In the genomic region with DNA sequence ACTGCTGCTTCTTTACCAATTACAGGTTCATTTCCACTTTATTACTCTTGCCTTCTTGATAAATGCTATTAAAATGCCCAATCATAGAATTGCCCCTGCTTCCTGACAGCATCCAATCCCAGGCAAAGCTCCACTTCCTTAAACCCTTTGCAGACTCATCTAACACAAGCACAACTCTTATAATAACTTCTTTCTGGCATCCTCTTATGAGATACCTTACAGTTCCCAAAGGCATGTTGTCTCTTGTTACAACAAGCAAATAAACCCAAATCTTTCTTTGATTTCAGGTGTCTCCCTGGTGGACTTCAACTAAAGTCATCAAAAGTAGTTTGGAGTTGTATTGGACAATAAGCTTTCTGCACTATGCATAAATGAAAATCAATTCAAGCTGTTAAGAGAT, we compare ENCODE assay signal across 20 cellular contexts. TPM values are rescaled to one million over a fixed set of nuclear protein-coding genes. Genes with fewer than 3 reads are reported as not detected.
A peak's percentile ranks its signal among the peaks of the same experiment; 100 is the strongest.
DNase-seq lines count a peak whose midpoint lies in the region; ATAC-seq and TF ChIP-seq lines count a peak whose summit lies in the region.
"Had no signal": no experiment of that assay in that cellular context is flagged by ENCODE, and none has a peak within 500 bp of the region (broad histone marks: within the 10 kb centered on the region; RNA-seq: fewer than 3 reads in every experiment).

No MANE protein-coding gene starts in this region.

- peaks cover 6% of the 10 kb centered on the region for H3K36me3 Mint-ChIP-seq in glutamatergic neuron (ENCODE audit: unreplicated experiment)

- H3K27ac Mint-ChIP-seq in glutamatergic neuron (ENCODE audit: unreplicated experiment) = peak overlapping the region; percentile 52
- H3K27ac Mint-ChIP-seq: CD4-positive, alpha-beta T cell; H9 had no signal

- H2AFZ ChIP-seq in smooth muscle cell (ENCODE audit: low read depth) = no peak overlapping the region

- H3K4me1 Mint-ChIP-seq in glutamatergic neuron (ENCODE audit: low read depth, unreplicated experiment) = peaks cover 2% of the 10 kb centered on the region

- intact Hi-C loops in left ventricle myocardium inferior (cut with micrococcal nuclease) = no loop called here

- ATAC-seq in RWPE2 (ENCODE audit: low read depth) (no peak), GM18907 (IDR thresholded peaks at IDR 0.05; ENCODE audit: unreplicated experiment) (no peak)
- ATAC-seq: A549 had no signal

- no peak overlapping the region for H3K9ac ChIP-seq in smooth muscle cell (ENCODE audit: low read depth)

- H4K20me1 ChIP-seq in smooth muscle cell (ENCODE audit: low read depth) = no peaks in the 10 kb centered on the region

- no peaks in the 10 kb centered on the region for H3F3A ChIP-seq in smooth muscle cell (ENCODE audit: low read depth)

- DNase-seq in RWPE2 (ENCODE audit: low spot score) (no peak), epithelial cell of prostate (ENCODE audit: low read depth, low spot score) (no peak), glutamatergic neuron (no peak), smooth muscle cell (lab: John Stamatoyannopoulos, UW; ENCODE audit: unreplicated experiment) (no peak), NCI-H1930 (lab: John Stamatoyannopoulos, UW) (no peak), left ventricle myocardium inferior (no peak)
- DNase-seq: AML-193; Caco-2; CD4-positive, alpha-beta T cell; DMS153; DMS79; GDM1; H9 had no signal

- H3K4me3 Mint-ChIP-seq in glutamatergic neuron (ENCODE audit: unreplicated experiment) = no peak overlapping the region
- H3K4me3 Mint-ChIP-seq: CD4-positive, alpha-beta T cell; H9 had no signal

- peaks cover 25% of the 10 kb centered on the region for H3K4me1 ChIP-seq in RWPE2 (ENCODE audit: insufficient read depth, poor library complexity, severe bottlenecking)
- H3K4me1 ChIP-seq in smooth muscle cell (ENCODE audit: low read depth) = no peaks in the 10 kb centered on the region
- no peaks in the 10 kb centered on the region for H3K4me1 ChIP-seq in left ventricle myocardium inferior
- H3K4me1 ChIP-seq: A549 had no signal

- peak overlapping the region; percentile 97 for H3K27ac ChIP-seq in RWPE2 (ENCODE audit: poor library complexity, severe bottlenecking)
- H3K27ac ChIP-seq in epithelial cell of prostate = peak overlapping the region; percentile 99
- peak overlapping the region; percentile 82 for H3K27ac ChIP-seq in smooth muscle cell (ENCODE audit: low read depth)
- no peak overlapping the region for H3K27ac ChIP-seq in left ventricle myocardium inferior (replicated peaks)
- H3K27ac ChIP-seq: A549, C4-2B had no signal

- H3K9me3 Mint-ChIP-seq in glutamatergic neuron (ENCODE audit: unreplicated experiment) = peaks cover 6% of the 10 kb centered on the region

- no peak overlapping the region for H3K4me3 ChIP-seq in RWPE2 (ENCODE audit: severe bottlenecking)
- H3K4me3 ChIP-seq in smooth muscle cell = no peak overlapping the region
- H3K4me3 ChIP-seq in left ventricle myocardium inferior = no peak overlapping the region
- H3K4me3 ChIP-seq: A549 had no signal

- no peaks in the 10 kb centered on the region for H3K27me3 Mint-ChIP-seq in glutamatergic neuron (ENCODE audit: unreplicated experiment)

- H3K36me3 ChIP-seq in RWPE2 (ENCODE audit: low read depth) = no peaks in the 10 kb centered on the region
- H3K36me3 ChIP-seq in smooth muscle cell (ENCODE audit: low read depth) = no peaks in the 10 kb centered on the region
- H3K36me3 ChIP-seq in left ventricle myocardium inferior = no peaks in the 10 kb centered on the region

- no peak for TF ChIP-seq CTCF in RWPE2 (IDR thresholded peaks at IDR 0.05; ENCODE audit: poor library complexity, severe bottlenecking)
- TF ChIP-seq CTCF in glutamatergic neuron (IDR thresholded peaks at IDR 0.05; ENCODE audit: partially characterized antibody, unreplicated experiment) = no peak
- no peak for TF ChIP-seq CTCF in smooth muscle cell (IDR thresholded peaks at IDR 0.05; ENCODE audit: borderline replicate concordance, insufficient read depth, poor library complexity, severe bottlenecking)
- TF ChIP-seq CTCF in left ventricle myocardium inferior (IDR thresholded peaks at IDR 0.05; ENCODE audit: borderline replicate concordance) = no peak

- H3K9me3 ChIP-seq in RWPE2 (ENCODE audit: severe bottlenecking) (no peaks in the 10 kb centered on the region), smooth muscle cell (replicated peaks; ENCODE audit: low read depth) (peaks cover 4% of the 10 kb centered on the region), left ventricle myocardium inferior (replicated peaks) (peaks cover 7% of the 10 kb centered on the region)
- H3K9me3 ChIP-seq: A549, Caco-2 had no signal

- H3K4me2 ChIP-seq in smooth muscle cell = no peak overlapping the region
- H3K4me2 ChIP-seq: A549 had no signal

- no peaks in the 10 kb centered on the region for H3K79me2 ChIP-seq in smooth muscle cell (ENCODE audit: low read depth)

- no peaks in the 10 kb centered on the region for H3K27me3 ChIP-seq in RWPE2 (ENCODE audit: insufficient read depth, poor library complexity, severe bottlenecking)
- H3K27me3 ChIP-seq in smooth muscle cell (ENCODE audit: low read depth) = no peaks in the 10 kb centered on the region
- H3K27me3 ChIP-seq in left ventricle myocardium inferior (ENCODE audit: low read depth) = peaks cover 38% of the 10 kb centered on the region

RNA-seq across cellular contexts. Expression of gene ADH7, which starts 22.5 kb away (rescaled TPM):
- total RNA-seq in glutamatergic neuron (ENCODE audit: unreplicated experiment) (not detected), smooth muscle cell (not detected in 2 replicates), left ventricle myocardium inferior (not detected)
- polyA plus RNA-seq in smooth muscle cell = not detected in 2 replicates
- total RNA-seq: Caco-2; CD4-positive, alpha-beta T cell; Daoy; H1; H9; HT-29 had no signal
- polyA plus RNA-seq: A549, BJ, H1 had no signal

RNA-seq across cellular contexts. Expression of gene C4orf17, which starts 53.1 kb away (rescaled TPM):
- total RNA-seq in glutamatergic neuron (ENCODE audit: unreplicated experiment) (not detected), smooth muscle cell (not detected in 2 replicates), left ventricle myocardium inferior (not detected)
- polyA plus RNA-seq in smooth muscle cell = not detected in 2 replicates
- total RNA-seq: Caco-2; CD4-positive, alpha-beta T cell; Daoy; H1; H9; HT-29 had no signal
- polyA plus RNA-seq: A549, BJ, H1 had no signal
